Comparison of ENCODE assay signal across 17 cellular contexts in the genomic region with DNA sequence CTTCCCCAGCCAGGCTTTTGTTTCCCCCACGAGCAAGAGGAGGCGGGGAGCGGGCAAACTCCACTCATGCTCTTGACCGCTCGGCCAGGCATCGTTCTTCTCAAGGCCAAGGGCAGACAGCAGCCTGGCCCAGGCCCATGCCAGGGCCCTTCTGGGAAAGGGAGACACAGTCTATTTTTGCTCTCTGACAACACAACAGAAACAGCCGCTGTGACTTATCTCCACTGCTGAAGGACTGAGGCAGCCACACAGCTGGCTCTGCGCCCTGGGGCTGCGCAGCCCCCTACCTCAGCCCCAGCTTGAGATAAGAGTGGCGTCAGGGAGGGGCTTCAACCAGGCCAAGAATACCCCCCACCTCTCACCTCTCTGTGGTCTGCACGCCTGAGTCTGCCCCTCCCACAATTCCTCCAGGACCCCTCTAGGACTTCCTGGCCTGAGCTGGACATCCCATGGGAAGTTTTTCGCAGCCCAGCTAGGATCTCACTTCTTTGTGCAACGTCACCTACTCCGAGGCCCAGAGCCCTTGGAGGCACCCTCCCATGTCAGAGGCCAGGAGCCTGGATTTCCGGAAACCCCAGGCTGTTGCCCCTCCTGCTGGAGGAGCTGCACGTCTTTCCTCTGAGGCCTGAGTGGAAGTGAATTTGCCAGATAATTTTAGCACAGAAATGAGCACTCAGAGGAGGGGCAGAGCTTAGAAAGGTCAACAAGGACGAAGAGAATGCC.
DNase-seq lines count a peak whose midpoint lies in the region; ATAC-seq and TF ChIP-seq lines count a peak whose summit lies in the region.
"Had no signal": no experiment of that assay in that cellular context is flagged by ENCODE, and none has a peak within 500 bp of the region (broad histone marks: within the 10 kb centered on the region; RNA-seq: fewer than 3 reads in every experiment).

No MANE protein-coding gene starts in this region.

- H3K4me3 ChIP-seq in ascending aorta (peak overlapping the region in 1 of 2 donors; percentile 8), heart left ventricle (no peak overlapping the region)

- intact Hi-C loops in ascending aorta (cut with DNase I) (loop anchor here (1.0 to 10.0 kb wide), 6 partner anchors 8 to 1035 kb away; a partner anchor contains a TSS), heart left ventricle (cut with DNase I) (loop anchor here in 5 of 10 donors (1.0 to 5.0 kb wide), 4 partner anchors 22 to 113 kb away; no protein-coding TSS in a partner anchor)

- H3K9me3 ChIP-seq in ascending aorta = no peaks in the 10 kb centered on the region
- H3K9me3 ChIP-seq in heart left ventricle = peaks cover 0 to 14% (median 9%) of the 10 kb centered on the region in 12 donors

- H3K36me3 ChIP-seq in ascending aorta = no peaks in the 10 kb centered on the region
- H3K36me3 ChIP-seq in heart left ventricle = no peaks in the 10 kb centered on the region

- DNase-seq in ascending aorta (ENCODE audit: low spot score in 2 of 2) = peak; percentile 76 to 97
- peak; percentile 79 to 95 (median 85) for DNase-seq in heart left ventricle
- DNase-seq in myocyte (ENCODE audit: low read depth) = peak; percentile 90
- DNase-seq in NCI-H2171 (lab: John Stamatoyannopoulos, UW) = no peak
- DNase-seq in stimulated activated CD4-positive, alpha-beta T cell treated with anti-CD3 and anti-CD28 coated beads, Interleukin-4, amount 100 ng/mL, for 4 hours = no peak
- DNase-seq in SKM-1 treated with dmso at 0.1 percent for 144 hours (lab: John Stamatoyannopoulos, UW; ENCODE audit: unreplicated experiment) = no peak
- DNase-seq: activated CD4-positive, alpha-beta T cell treated with anti-CD3 and anti-CD28 coated beads for 1 hour; activated T-cell treated with anti-CD3 and anti-CD28 coated beads, Interleukin-2, amount 50 U/mL, for 24 hours; foreskin fibroblast; natural killer cell; NCI-H187; NCI-H526; small intestine had no signal

- ATAC-seq in heart left ventricle (peak; percentile 89 to 94 (median 93)), GM19395 (IDR thresholded peaks at IDR 0.05; ENCODE audit: unreplicated experiment) (no peak)
- ATAC-seq: HCT116, Panc1 had no signal

- TF ChIP-seq POLR2A in heart left ventricle (IDR thresholded peaks at IDR 0.05) = no peak

- H3K27ac ChIP-seq in ascending aorta (peak overlapping the region; percentile 94 to 98), heart left ventricle (peak overlapping the region; percentile 84 to 96 (median 90)), temporal lobe (ENCODE audit: low read depth, low read length) (peak overlapping the region; percentile 17)

- peak in 2 of 3 experiments; percentile 23 to 46 for TF ChIP-seq CTCF in ascending aorta (IDR thresholded peaks at IDR 0.05)
- TF ChIP-seq CTCF in heart left ventricle (IDR thresholded peaks at IDR 0.05) = peak in 7 of 12 donors; percentile 14 to 44 (median 24)

- 16 to 21% (median 17%) methylated on average over 11 to 17 of the region's 17 CpGs for WGBS in heart left ventricle, 4 donors

- H3K4me1 ChIP-seq in ascending aorta = peaks cover 18 to 26% of the 10 kb centered on the region in 2 donors
- peaks cover 0 to 36% (median 18%) of the 10 kb centered on the region in 12 donors for H3K4me1 ChIP-seq in heart left ventricle

- H3K27me3 ChIP-seq in ascending aorta = no peaks in the 10 kb centered on the region
- no peaks in the 10 kb centered on the region for H3K27me3 ChIP-seq in heart left ventricle

Comparison
In these comparisons a context has a peak if more than half of its experiments do, and no peak if none do; other contexts are left out.
1. DNase-seq: peak in ascending aorta (2 of 2), heart left ventricle (5 of 5) and myocyte (single experiment); none in NCI-H2171 (single experiment), stimulated activated CD4-positive, alpha-beta T cell treated with anti-CD3 and anti-CD28 coated beads, Interleukin-4, amount 100 ng/mL, for 4 hours (0 of 2) and SKM-1 treated with dmso at 0.1 percent for 144 hours (single experiment).
2. H3K27ac ChIP-seq: peak in every context shown above with its lines; median percentile 96 in ascending aorta; 90 in heart left ventricle; 17 in temporal lobe.